16 cellular contexts compared by ENCODE assay signal in the genomic region with DNA sequence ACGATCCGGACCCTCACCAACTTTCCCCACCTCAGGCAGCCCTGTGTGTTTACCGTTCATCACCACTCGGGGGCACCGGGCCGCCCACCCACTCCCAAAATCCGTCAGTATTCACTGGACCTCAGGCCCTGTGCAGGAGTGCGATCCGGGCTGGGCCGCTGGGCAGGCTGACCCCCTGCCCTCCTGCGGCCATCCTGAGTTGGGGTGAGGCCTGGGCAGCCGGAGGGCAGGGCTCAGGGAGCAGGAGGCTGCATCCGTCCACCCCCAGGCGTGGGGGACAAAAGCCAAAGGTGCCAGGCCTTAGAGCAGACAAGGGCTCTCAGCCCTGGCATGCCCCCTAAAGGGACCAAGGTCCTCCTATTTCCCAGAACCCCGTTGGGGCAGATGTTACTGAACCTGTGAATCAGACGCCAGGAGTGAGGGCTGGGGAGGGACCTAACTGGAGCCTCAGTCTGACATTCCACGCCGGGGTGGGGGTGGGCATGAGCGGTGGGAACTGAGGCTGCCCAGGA. TPM values are rescaled to one million over a fixed set of nuclear protein-coding genes. Genes with fewer than 3 reads are reported as not detected.
A peak's percentile ranks its signal among the peaks of the same experiment; 100 is the strongest.
DNase-seq lines count a peak whose midpoint lies in the region; ATAC-seq, FAIRE-seq and TF ChIP-seq lines count a peak whose summit lies in the region.
"Had no signal": no experiment of that assay in that cellular context is flagged by ENCODE, and none has a peak within 500 bp of the region (broad histone marks: within the 10 kb centered on the region; RNA-seq: fewer than 3 reads in every experiment).

No MANE protein-coding gene starts in this region.

- H3K36me3 Mint-ChIP-seq in HFFc6 (ENCODE audit: low read depth), result no peaks in the 10 kb centered on the region
- no peaks in the 10 kb centered on the region for H3K36me3 Mint-ChIP-seq in glutamatergic neuron (ENCODE audit: unreplicated experiment)

- no peak overlapping the region for H3K4me3 ChIP-seq in pancreas

- TF ChIP-seq CTCF in D721Med (IDR thresholded peaks at IDR 0.05; ENCODE audit: insufficient read depth, missing control alignments) (peak; percentile 7), HFFc6 (IDR thresholded peaks at IDR 0.05) (peak; percentile 32), glutamatergic neuron (IDR thresholded peaks at IDR 0.05; ENCODE audit: partially characterized antibody, unreplicated experiment) (peak; percentile 36), pancreas (IDR thresholded peaks at IDR 0.05) (no peak)

- H3K4me1 Mint-ChIP-seq in HFFc6 (ENCODE audit: low read depth), result no peaks in the 10 kb centered on the region
- peaks cover 21% of the 10 kb centered on the region for H3K4me1 Mint-ChIP-seq in glutamatergic neuron (ENCODE audit: low read depth, unreplicated experiment)
- H3K4me1 Mint-ChIP-seq: CD4-positive, CD25-positive, alpha-beta regulatory T cell; stimulated activated effector memory CD8-positive, alpha-beta T cell treated with anti-CD3 and anti-CD28 coated beads, Interleukin-12 subunit alpha, Interleukin-12 subunit beta, amount 100 ng/mL, for 72 hours had no signal

- H3K4me1 ChIP-seq in pancreas, result no peaks in the 10 kb centered on the region
- H3K4me1 ChIP-seq: foreskin keratinocyte had no signal

- H3K27me3 Mint-ChIP-seq in HFFc6 (ENCODE audit: insufficient read depth) (no peaks in the 10 kb centered on the region; the same call in 1 of the 2 replicates), glutamatergic neuron (ENCODE audit: unreplicated experiment) (peaks cover 10% of the 10 kb centered on the region)
- H3K27me3 Mint-ChIP-seq: CD4-positive, CD25-positive, alpha-beta regulatory T cell had no signal

- H3K27ac ChIP-seq in pancreas, result no peak overlapping the region
- H3K27ac ChIP-seq: foreskin keratinocyte had no signal

- peaks cover 0 to 10% (median 7%) of the 10 kb centered on the region in 3 donors for H3K36me3 ChIP-seq in pancreas

- intact Hi-C loops in pancreas (cut with DNase I), result no loop called here

- no peaks in the 10 kb centered on the region for H3K9me3 ChIP-seq in pancreas

- H3K9me3 Mint-ChIP-seq in HFFc6 (no peaks in the 10 kb centered on the region), glutamatergic neuron (ENCODE audit: unreplicated experiment) (peaks cover 5% of the 10 kb centered on the region)
- H3K9me3 Mint-ChIP-seq: CD4-positive, CD25-positive, alpha-beta regulatory T cell; stimulated activated effector memory CD8-positive, alpha-beta T cell treated with anti-CD3 and anti-CD28 coated beads, Interleukin-12 subunit alpha, Interleukin-12 subunit beta, amount 100 ng/mL, for 72 hours had no signal

- H3K27ac Mint-ChIP-seq in HFFc6, result no peak overlapping the region
- H3K27ac Mint-ChIP-seq in glutamatergic neuron (ENCODE audit: unreplicated experiment), result no peak overlapping the region
- H3K27ac Mint-ChIP-seq: CD4-positive, CD25-positive, alpha-beta regulatory T cell; stimulated activated effector memory CD8-positive, alpha-beta T cell treated with anti-CD3 and anti-CD28 coated beads, Interleukin-12 subunit alpha, Interleukin-12 subunit beta, amount 100 ng/mL, for 72 hours had no signal

- H3K27me3 ChIP-seq in pancreas, result no peaks in the 10 kb centered on the region
- H3K27me3 ChIP-seq: foreskin keratinocyte had no signal

- FAIRE-seq in D721Med (lab: Jason Lieb, UNC), result no peak
- FAIRE-seq in pancreas (lab: Jason Lieb, UNC), result no peak
- no peak for FAIRE-seq in GM19239 (lab: Jason Lieb, UNC)

- no peak for DNase-seq in D721Med (ENCODE audit: insufficient read length, low spot score)
- no peak for DNase-seq in HFFc6
- DNase-seq in glutamatergic neuron, result peak; percentile 41
- peak in 5 of 6 donors; percentile 2 to 54 (median 12) for DNase-seq in pancreas
- DNase-seq in GF-D8 (lab: John Stamatoyannopoulos, UW), result no peak
- no peak for DNase-seq in NCI-H2196 treated with DMSO at 0.1 percent for 48 hours (lab: John Stamatoyannopoulos, UW; ENCODE audit: unreplicated experiment)
- no peak for DNase-seq in GM19239 (ENCODE audit: insufficient read length, low spot score)
- DNase-seq: CD4-positive, CD25-positive, alpha-beta regulatory T cell; effector CD4-positive, alpha-beta T cell; EL; foreskin keratinocyte; NCI-H1092; NCI-H226; OCI-M1; stimulated activated CD4-positive, alpha-beta T cell treated with anti-CD3 and anti-CD28 coated beads, Interleukin-4, amount 100 ng/mL, for 24 hours had no signal

- H3K4me3 Mint-ChIP-seq in HFFc6 (no peak overlapping the region), glutamatergic neuron (ENCODE audit: unreplicated experiment) (no peak overlapping the region)
- H3K4me3 Mint-ChIP-seq: CD4-positive, CD25-positive, alpha-beta regulatory T cell; stimulated activated effector memory CD8-positive, alpha-beta T cell treated with anti-CD3 and anti-CD28 coated beads, Interleukin-12 subunit alpha, Interleukin-12 subunit beta, amount 100 ng/mL, for 72 hours had no signal

- no peak for ATAC-seq in pancreas
- ATAC-seq: foreskin keratinocyte; stimulated activated effector memory CD8-positive, alpha-beta T cell treated with anti-CD3 and anti-CD28 coated beads, Interleukin-12 subunit alpha, Interleukin-12 subunit beta, amount 100 ng/mL, for 72 hours had no signal

- WGBS in pancreas, 2 donors, result 84% methylated on average over 18 to 19 of the region's 19 CpGs

RNA-seq across cellular contexts. Expression of a gene that starts 16.8 kb away (rescaled TPM):
- 1 to 10 TPM in 2 of 6 experiments, under 1 TPM in 4; 0.38 to 1.6 (median 0.56) TPM for total RNA-seq in HFFc6 (2021; fragmentation: NEBNext Ultra II Directional; extraction: Animal tissue kit (Norgen Biotek cat#: 25700))
- total RNA-seq in glutamatergic neuron (ENCODE audit: unreplicated experiment) (11.5 TPM), pancreas (under 1 TPM in 5 of 6 donors, not detected in 1; 0.20 to 0.55 (median 0.51) TPM)
- 1 to 10 TPM in 1 of 2 donors, under 1 TPM in 1; 0.68 to 1.8 TPM for polyA plus RNA-seq in pancreas

RNA-seq across cellular contexts. Expression of a gene that starts 33.2 kb away (rescaled TPM):
- total RNA-seq in HFFc6 (2021; fragmentation: NEBNext Ultra II Directional; extraction: Animal tissue kit (Norgen Biotek cat#: 25700)), result 1 to 10 TPM; 2.0 to 2.2 (median 2.1) TPM
- total RNA-seq in glutamatergic neuron (ENCODE audit: unreplicated experiment), result 60.7 TPM
- 1 to 10 TPM; 1.8 to 2.7 (median 2.2) TPM for total RNA-seq in pancreas
- polyA plus RNA-seq in pancreas, result 1 to 10 TPM; 1.5 to 1.9 TPM

Comparison
In these comparisons a context has a peak if more than half of its experiments do, and no peak if none do; other contexts are left out.
1. DNase-seq: peak in glutamatergic neuron (single experiment) and pancreas (5 of 6); none in D721Med (single experiment), HFFc6 (single experiment), GF-D8 (single experiment), NCI-H2196 treated with DMSO at 0.1 percent for 48 hours (single experiment) and GM19239 (single experiment).
2. CTCF ChIP-seq: peak in D721Med (single experiment), HFFc6 (single experiment) and glutamatergic neuron (single experiment); none in pancreas (0 of 4).
3. RNA of a gene that starts 33.2 kb away (total RNA-seq): 60.7 TPM in glutamatergic neuron (single experiment); 1.8 to 2.7 TPM in pancreas and 2.0 to 2.2 TPM in HFFc6; every median in the first group is over 10 times any median in the second.